In genomic region chr5:36502608-36503007, GRCh38 we compare ENCODE assay signal across 2 cellular contexts.
TF ChIP-seq lines count a peak whose summit lies in the region.

No MANE protein-coding gene starts in this region.

TF ChIP-seq in HCT116, 20 proteins besides CTCF, POLR2A, EP300 and RAD21 (continued from another document):
- TF ChIP-seq REST (IDR thresholded peaks at IDR 0.05; ENCODE audit: low read depth) (no peak), MAX (IDR thresholded peaks at IDR 0.05) (no peak)

TF ChIP-seq in SK-N-SH, 30 proteins besides CTCF, POLR2A, EP300 and RAD21 (continued from another document):
- peak; percentile 29; the same call in 1 of the 2 replicates for TF ChIP-seq ZBTB33 (IDR thresholded peaks at IDR 0.05; ENCODE audit: borderline replicate concordance, low read depth)
- peak; percentile 82 for TF ChIP-seq PBX3 (IDR thresholded peaks at IDR 0.05)
- 0 out of 2 replicates have a peak, but pooled peaks have one; percentile 17 for TF ChIP-seq MAX (IDR thresholded peaks at IDR 0.05; ENCODE audit: low read depth)
- TF ChIP-seq JUND (IDR thresholded peaks at IDR 0.05) = peak; percentile 28; the same call in 1 of the 2 replicates
- TF ChIP-seq REST (IDR thresholded peaks at IDR 0.05; ENCODE audit: low read depth, low read length) = peak; percentile 34; the same call in 1 of the 2 replicates
- TF ChIP-seq SIN3A (IDR thresholded peaks at IDR 0.05; ENCODE audit: borderline replicate concordance, low read depth, low read length) = peak; percentile 26; the same call in 1 of the 2 replicates
- TF ChIP-seq RXRA (IDR thresholded peaks at IDR 0.05; ENCODE audit: borderline replicate concordance, low read depth) = peak; percentile 67; the same call in 1 of the 2 replicates
- TF ChIP-seq FOXM1 (IDR thresholded peaks at IDR 0.05; ENCODE audit: low read depth) = 0 out of 2 replicates have a peak, but pooled peaks have one; percentile 42
- TF ChIP-seq POLR2AphosphoS5 (IDR thresholded peaks at IDR 0.05; ENCODE audit: low read depth, low read length) = peak; percentile 56; the same call in 1 of the 2 replicates
